ENCODE assay signal across 8 cellular contexts in genomic region chr12:57522887-57523705, GRCh38. TPM values are rescaled to one million over a fixed set of nuclear protein-coding genes. Genes with fewer than 3 reads are reported as not detected.
DNase-seq lines count a peak whose midpoint lies in the region; ATAC-seq and TF ChIP-seq lines count a peak whose summit lies in the region.

No MANE protein-coding gene starts in this region.

- peak overlapping the region; percentile 98 for H3K4me3 ChIP-seq in PC-9
- peak overlapping the region; percentile 96 for H3K4me3 ChIP-seq in adipocyte (ENCODE audit: low read length)

- ATAC-seq in left cardiac atrium = peak; percentile 1 to 2
- ATAC-seq in GM18519 (IDR thresholded peaks at IDR 0.05; ENCODE audit: low FRiP score, unreplicated experiment) = no peak
- no peak for ATAC-seq in GM21576 (IDR thresholded peaks at IDR 0.05; ENCODE audit: unreplicated experiment)

- peak; percentile 34 for DNase-seq in NCI-H510A treated with DMSO at 0.1 percent for 48 hours (lab: John Stamatoyannopoulos, UW)
- DNase-seq in NCI-H510A (lab: John Stamatoyannopoulos, UW) = no peak
- no peak for DNase-seq in PC-9
- DNase-seq in adipocyte (ENCODE audit: low read depth) = peak; percentile 69
- peak; percentile 67 for DNase-seq in left cardiac atrium
- peak; percentile 91 for DNase-seq in posterior vena cava (ENCODE audit: low spot score)

- peak overlapping the region; percentile 86 for H3K27ac ChIP-seq in PC-9

- H3K36me3 ChIP-seq in PC-9 (ENCODE audit: low read depth) (peaks cover 17% of the 10 kb centered on the region), adipocyte (ENCODE audit: control insufficient read depth, insufficient read depth, low read length, severe bottlenecking) (peaks cover 50% of the 10 kb centered on the region)

- no peaks in the 10 kb centered on the region for H3K9me3 ChIP-seq in PC-9 (ENCODE audit: insufficient read depth, low read depth)
- no peaks in the 10 kb centered on the region for H3K9me3 ChIP-seq in adipocyte (ENCODE audit: control insufficient read depth, low read length)

- peak overlapping the region; percentile 97 for H3K9ac ChIP-seq in adipocyte (ENCODE audit: low read length)

- H3K9me2 ChIP-seq in PC-9 (ENCODE audit: insufficient read depth) = no peaks in the 10 kb centered on the region

- TSS peak; percentile 38 for BruUV-seq in PC-9 (replicated peaks; lab: Mats Ljungman, UMichigan)

- POLR2A ChIA-PET in PC-9 (lab: Charles Lee; ENCODE audit: unreplicated experiment) = interaction anchor here (0.9 kb wide), 1 partner anchor 76 kb away, joined by 16 read pairs; no protein-coding TSS in a partner anchor

- peak overlapping the region; percentile 88 for H3K4me2 ChIP-seq in PC-9

- H3K27me3 ChIP-seq in PC-9 (ENCODE audit: insufficient read depth, low read depth) (no peaks in the 10 kb centered on the region), adipocyte (replicated peaks; ENCODE audit: control insufficient read depth, insufficient read depth, low read length) (no peaks in the 10 kb centered on the region)

- no peak overlapping the region for H2AFZ ChIP-seq in PC-9

- intact Hi-C loops in PC-9 (cut with micrococcal nuclease; ENCODE audit: unreplicated experiment) = loop anchor here (2.0 kb wide), 2 partner anchors 24 to 230 kb away; partner anchors contain the start of genes CDK4 and DCTN2
- intact Hi-C loops in left cardiac atrium (cut with DNase I) = no loop called here
- intact Hi-C loops in posterior vena cava (cut with DNase I) = no loop called here

- H3K79me2 ChIP-seq in PC-9 (ENCODE audit: low read depth) = peaks cover 46% of the 10 kb centered on the region

- peaks cover 31% of the 10 kb centered on the region for H3K4me1 ChIP-seq in PC-9 (replicated peaks; ENCODE audit: insufficient read depth)
- peaks cover 52% of the 10 kb centered on the region for H3K4me1 ChIP-seq in adipocyte (ENCODE audit: control insufficient read depth, insufficient read depth, low read length)

- 0 out of 2 replicates have a peak, but pooled peaks have one; percentile 16 for TF ChIP-seq CTCF in PC-9 (conservative IDR thresholded peaks at IDR 0.05)

- CTCF ChIA-PET in PC-9 (lab: Charles Lee) = interaction anchor here (0.6 kb wide), 1 partner anchor 50 kb away, joined by 8 read pairs; no protein-coding TSS in a partner anchor

- H3F3A ChIP-seq in PC-9 (ENCODE audit: insufficient read depth, low read depth) = peaks cover 40% of the 10 kb centered on the region

- H4K20me1 ChIP-seq in PC-9 (ENCODE audit: insufficient read depth) = peaks cover 35% of the 10 kb centered on the region

RNA-seq across cellular contexts. Expression of gene MBD6, which starts 0.5 kb away (rescaled TPM):
- total RNA-seq in PC-9 (2021) (47.3 and 78.4 TPM in 2 replicates), left cardiac atrium (10 to 100 TPM; 35.7 to 41.5 TPM), posterior vena cava (10 to 100 TPM; 46.5 to 49.1 TPM)

RNA-seq across cellular contexts. Expression of gene DDIT3, which starts 2.8 kb away (rescaled TPM):
- total RNA-seq in PC-9 (2021) = 15.6 and 17.3 TPM in 2 replicates
- 10 to 100 TPM; 20.0 to 31.7 TPM for total RNA-seq in left cardiac atrium
- total RNA-seq in posterior vena cava = 10 to 100 TPM; 34.0 to 43.8 TPM

RNA-seq across cellular contexts. Expression of gene DCTN2, which starts 23.9 kb away (rescaled TPM):
- total RNA-seq in PC-9 (2021) (93.4 and 105 TPM in 2 replicates), left cardiac atrium (10 to 100 TPM; 80.5 to 96.7 TPM), posterior vena cava (100 to 1,000 TPM in 1 of 2 donors, 10 to 100 TPM in 1; 90.6 to 104 TPM)

RNA-seq across cellular contexts. Expression of gene KIF5A, which starts 26.7 kb away (rescaled TPM):
- total RNA-seq in PC-9 (2021) (0.07 TPM in 1 of 2 replicates, not detected in the other), left cardiac atrium (under 1 TPM; 0.10 to 0.18 TPM), posterior vena cava (under 1 TPM; 0.10 to 0.14 TPM)

RNA-seq across cellular contexts. Expression of gene MARS1, which starts 35.2 kb away (rescaled TPM):
- total RNA-seq in PC-9 (2021) (307 and 366 TPM in 2 replicates), left cardiac atrium (100 to 1,000 TPM in 1 of 2 donors, 10 to 100 TPM in 1; 74.6 to 115 TPM), posterior vena cava (100 to 1,000 TPM; 135 to 142 TPM)

Comparison
In these comparisons a context has a peak if more than half of its experiments do, and no peak if none do; other contexts are left out.
1. DNase-seq: peak in NCI-H510A treated with DMSO at 0.1 percent for 48 hours (single experiment), adipocyte (single experiment), left cardiac atrium (single experiment) and posterior vena cava (single experiment); none in NCI-H510A (single experiment) and PC-9 (0 of 2).
2. ATAC-seq: peak in left cardiac atrium (2 of 2); none in GM18519 (single experiment) and GM21576 (single experiment).